ENCODE assay signal across 1 cellular context in genomic region chr19:18749362-18750231, GRCh38.
TF ChIP-seq lines count a peak whose summit lies in the region.

No MANE protein-coding gene starts in this region.

TF ChIP-seq in WTC11, 78 proteins besides CTCF, POLR2A, EP300 and RAD21 (continued from another document):
- TF ChIP-seq E2F4 (CRISPR knock-in tag; IDR thresholded peaks at IDR 0.05; ENCODE audit: borderline replicate concordance, low read depth), result no peak
- no peak for TF ChIP-seq CREB1 (CRISPR knock-in tag; IDR thresholded peaks at IDR 0.05)
- TF ChIP-seq FOXJ3 (CRISPR knock-in tag; IDR thresholded peaks at IDR 0.05; ENCODE audit: borderline replicate concordance), result no peak
- TF ChIP-seq ZNF121 (CRISPR knock-in tag; IDR thresholded peaks at IDR 0.05), result no peak
- TF ChIP-seq HMGXB4 (CRISPR knock-in tag; IDR thresholded peaks at IDR 0.05), result no peak
- TF ChIP-seq ZNF138 (CRISPR knock-in tag; conservative IDR thresholded peaks at IDR 0.05), result no peak
- no peak for TF ChIP-seq ZNF423 (CRISPR knock-in tag; IDR thresholded peaks at IDR 0.05)
- TF ChIP-seq GABPB1 (CRISPR knock-in tag; IDR thresholded peaks at IDR 0.05), result no peak
- no peak for TF ChIP-seq JAZF1 (CRISPR knock-in tag; IDR thresholded peaks at IDR 0.05)
- no peak for TF ChIP-seq TCF7 (CRISPR knock-in tag; IDR thresholded peaks at IDR 0.05; ENCODE audit: low read depth)
- no peak for TF ChIP-seq CREM (CRISPR knock-in tag; IDR thresholded peaks at IDR 0.05)
- TF ChIP-seq MYBL2 (CRISPR knock-in tag; IDR thresholded peaks at IDR 0.05), result no peak
- no peak for TF ChIP-seq TEAD1 (CRISPR knock-in tag; IDR thresholded peaks at IDR 0.05)
- no peak for TF ChIP-seq ZNF416 (CRISPR knock-in tag; IDR thresholded peaks at IDR 0.05)
